ENCODE assay signal across 9 cellular contexts in the genomic region with DNA sequence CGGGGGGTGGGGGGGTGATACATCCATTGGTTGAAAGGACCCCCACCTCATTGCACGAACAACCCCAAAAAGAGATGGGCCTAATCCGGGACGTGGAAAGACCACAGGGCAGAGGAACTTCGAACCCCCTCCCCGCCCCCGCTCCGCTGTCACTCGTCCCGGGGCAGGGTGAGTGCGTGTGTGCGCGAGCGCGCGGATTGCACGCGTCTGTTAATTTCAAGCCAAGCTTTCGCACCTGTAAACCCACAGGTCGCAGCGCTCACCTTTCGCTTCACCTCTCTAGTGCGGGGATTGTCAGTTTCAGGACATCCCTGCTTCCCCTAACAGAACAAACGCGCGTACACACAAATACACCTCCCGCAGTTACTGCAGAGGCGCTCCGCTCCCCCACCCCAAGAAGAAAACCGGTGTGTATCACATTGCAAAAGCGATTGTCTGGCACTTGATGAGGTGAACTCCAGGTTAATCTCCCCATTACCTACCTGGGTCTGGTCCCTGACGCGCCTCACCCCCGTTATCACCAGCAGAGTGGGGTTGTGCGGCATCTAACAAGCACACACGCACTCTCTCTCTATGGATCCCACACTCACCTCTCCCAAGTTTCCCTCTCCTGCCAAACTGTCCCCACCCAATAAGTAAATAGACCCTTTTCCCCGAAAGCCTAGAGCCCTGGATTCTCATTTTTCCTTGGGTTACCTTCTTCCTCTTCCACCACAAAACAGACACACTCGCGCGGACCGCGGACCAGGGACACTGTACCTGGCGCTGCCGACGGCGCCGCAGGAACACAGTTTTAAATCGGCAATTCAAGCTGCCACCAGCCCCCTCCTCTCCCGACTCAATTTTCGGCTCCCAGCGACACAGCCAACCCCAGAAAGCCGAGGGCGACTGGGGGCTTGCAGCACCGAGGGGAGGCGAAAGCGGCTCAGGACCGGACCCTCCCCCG. TPM values are rescaled to one million over a fixed set of nuclear protein-coding genes. Genes with fewer than 3 reads are reported as not detected.
DNase-seq lines count a peak whose midpoint lies in the region; ATAC-seq, FAIRE-seq and TF ChIP-seq lines count a peak whose summit lies in the region.
"Had no signal": no experiment of that assay in that cellular context is flagged by ENCODE, and none has a peak within 500 bp of the region (broad histone marks: within the 10 kb centered on the region; RNA-seq: fewer than 3 reads in every experiment).

No MANE protein-coding gene starts in this region.

- no peak overlapping the region for H3K27ac ChIP-seq in ACC112 (ENCODE audit: low read depth, low read length)
- no peak overlapping the region for H3K27ac ChIP-seq in colonic mucosa

- H3K4me1 Mint-ChIP-seq in naive B cell, result peaks cover 35 to 55% (median 49%) of the 10 kb centered on the region in 3 donors

- peaks cover 0 to 12% (median 7%) of the 10 kb centered on the region in 7 donors for H3K9me3 Mint-ChIP-seq in naive B cell

- intact Hi-C loops in colonic mucosa (cut with DNase I), result no loop called here

- H3K27me3 Mint-ChIP-seq in naive B cell, result peaks cover 42 to 85% (median 82%) of the 10 kb centered on the region in 3 donors

- peak overlapping the region in 3 of 6 donors; percentile 48 to 72 (median 54) for H3K27ac Mint-ChIP-seq in naive B cell

- TF ChIP-seq CTCF in colonic mucosa (IDR thresholded peaks at IDR 0.05), result no peak

- H3K36me3 Mint-ChIP-seq in naive B cell, result peaks cover 0 to 21% of the 10 kb centered on the region in 2 donors

- H3K9me3 ChIP-seq in colonic mucosa, result no peaks in the 10 kb centered on the region

- H3K4me1 ChIP-seq in ACC112 (ENCODE audit: control insufficient read depth, insufficient read depth, low read length, unreplicated experiment) (peaks cover 16% of the 10 kb centered on the region), colonic mucosa (peaks cover 24% of the 10 kb centered on the region)

- DNase-seq in HTR-8/SVneo (ENCODE audit: insufficient read length, low spot score) (no peak), colonic mucosa (no peak), naive B cell (no peak), AML-193 (lab: John Stamatoyannopoulos, UW) (no peak), DMS153 treated with DMSO at 0.1 percent for 48 hours (lab: John Stamatoyannopoulos, UW; ENCODE audit: unreplicated experiment) (no peak)

- H3K9ac ChIP-seq in colonic mucosa (ENCODE audit: low read depth in 2 of 2, low read length in 2 of 2), result no peak overlapping the region

- H3K79me2 ChIP-seq in ACC112 (ENCODE audit: control insufficient read depth, insufficient read depth, low read length, unreplicated experiment), result no peaks in the 10 kb centered on the region

- H3K36me3 ChIP-seq in ACC112 (ENCODE audit: insufficient read depth, low read length) (no peaks in the 10 kb centered on the region), colonic mucosa (no peaks in the 10 kb centered on the region)

- H3K4me3 ChIP-seq in ACC112 (ENCODE audit: low read depth, low read length), result peak overlapping the region; percentile 60; the same call in 1 of the 2 replicates
- peak overlapping the region; percentile 14 for H3K4me3 ChIP-seq in colonic mucosa
- H3K4me3 ChIP-seq: K562 had no signal

- no peak overlapping the region for H2AFZ ChIP-seq in ACC112 (ENCODE audit: low read length, unreplicated experiment)

- H3K27me3 ChIP-seq in ACC112 (ENCODE audit: insufficient read depth, low read length) (peaks cover 72% of the 10 kb centered on the region), colonic mucosa (peaks cover 63% of the 10 kb centered on the region)

- peak overlapping the region; percentile 27 to 84 (median 75) for H3K4me3 Mint-ChIP-seq in naive B cell

- ATAC-seq in naive B cell (ENCODE audit: low read depth in 2 of 2) (no peak), HG02938 (IDR thresholded peaks at IDR 0.05; ENCODE audit: unreplicated experiment) (no peak), HG02884 (IDR thresholded peaks at IDR 0.05; ENCODE audit: unreplicated experiment) (no peak)
- ATAC-seq: K562 had no signal

- FAIRE-seq in HTR-8/SVneo (lab: Jason Lieb, UNC), result peak; percentile 75
- FAIRE-seq: K562 had no signal

RNA-seq across cellular contexts. Expression of a gene that starts 1.0 kb away (rescaled TPM):
- total RNA-seq in colonic mucosa, result 1 to 10 TPM; 1.0 to 1.9 TPM
- not detected for polyA plus RNA-seq in naive B cell (ENCODE audit: low read depth in 6 of 6)
